1 cellular context compared by ENCODE assay signal in the genomic region with DNA sequence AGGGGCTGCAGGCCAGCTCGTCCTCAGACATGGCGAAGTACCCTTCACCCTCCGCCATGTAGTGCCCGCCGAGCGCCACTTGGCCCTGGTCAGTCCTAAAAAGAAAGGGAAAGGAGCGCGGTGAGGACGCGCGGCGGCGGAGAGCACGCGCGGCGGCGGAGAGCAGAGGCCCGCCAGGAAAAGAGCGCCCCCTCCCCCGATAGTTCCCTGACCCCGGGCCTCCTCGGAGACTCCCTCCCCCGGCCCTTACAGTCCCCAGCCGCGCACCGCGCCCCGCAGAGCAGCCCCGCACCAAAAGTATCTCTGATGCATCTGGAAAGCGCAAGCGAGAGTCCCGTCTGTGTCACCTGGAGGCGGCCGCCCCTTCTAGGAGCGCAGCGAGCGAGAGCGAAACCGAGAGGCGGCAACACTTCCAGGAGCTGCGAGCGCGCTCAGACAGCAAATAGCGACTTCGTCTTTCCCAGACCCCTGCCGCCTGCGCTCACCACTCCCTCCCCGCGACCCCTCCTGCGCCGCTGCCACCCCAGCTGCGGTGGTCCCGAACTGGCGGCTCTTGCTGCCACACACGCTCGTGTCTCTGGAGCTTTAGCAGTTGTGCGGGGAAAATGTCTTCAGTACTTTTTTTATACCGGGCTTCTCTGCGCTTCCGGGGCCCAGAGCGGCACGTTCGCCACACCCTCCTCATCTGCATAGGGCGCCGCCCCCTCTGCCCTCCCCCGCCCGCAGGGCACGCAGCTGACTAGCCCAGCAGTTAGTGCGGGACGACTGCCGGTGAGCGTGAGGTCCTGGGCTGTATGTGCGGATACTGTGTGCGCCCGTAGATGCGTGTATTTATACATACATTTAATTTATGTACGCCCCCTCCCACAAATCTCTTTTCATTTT.
TF ChIP-seq lines count a peak whose summit lies in the region.

Gene TENT5A, minus strand, starts transcription at position 598 of the 885 bp plus-strand sequence. Its CDS starts 540 bp downstream, at position 58.

TF ChIP-seq in HepG2, 621 proteins besides CTCF, POLR2A, EP300 and RAD21 (continued from another document and continues in another):
- TF ChIP-seq CBX2 (IDR thresholded peaks at IDR 0.05; ENCODE audit: low read depth, low read length) (no peak), CBX2 (CRISPR knock-in tag; IDR thresholded peaks at IDR 0.05; ENCODE audit: low read depth) (no peak), SP5 (CRISPR knock-in tag; IDR thresholded peaks at IDR 0.05; ENCODE audit: borderline replicate concordance, low read depth) (peak; percentile 55; the same call in 1 of the 2 replicates), KLF9 (CRISPR knock-in tag; IDR thresholded peaks at IDR 0.05; ENCODE audit: low read depth) (no peak), ZNF20 (CRISPR knock-in tag; IDR thresholded peaks at IDR 0.05) (no peak), ZKSCAN1 (IDR thresholded peaks at IDR 0.05; ENCODE audit: low read length) (no peak), IKZF1 (IDR thresholded peaks at IDR 0.05) (no peak), STAG1 (CRISPR knock-in tag; IDR thresholded peaks at IDR 0.05) (no peak), ELF1 (CRISPR knock-in tag; IDR thresholded peaks at IDR 0.05) (peak; percentile 82), ZNF292 (CRISPR knock-in tag; IDR thresholded peaks at IDR 0.05; ENCODE audit: borderline replicate concordance, low read depth) (peak; percentile 62), NAIF1 (CRISPR knock-in tag; IDR thresholded peaks at IDR 0.05; ENCODE audit: borderline replicate concordance) (no peak), ZNF772 (CRISPR knock-in tag; IDR thresholded peaks at IDR 0.05) (no peak), TEAD3 (CRISPR knock-in tag; optimal IDR thresholded peaks at IDR 0.05; ENCODE audit: borderline replicate concordance) (no peak), DMAP1 (CRISPR knock-in tag; IDR thresholded peaks at IDR 0.05) (peak; percentile 23), FOXM1 (CRISPR knock-in tag; IDR thresholded peaks at IDR 0.05) (no peak), KAT7 (CRISPR knock-in tag; IDR thresholded peaks at IDR 0.05; ENCODE audit: borderline replicate concordance) (peak; percentile 81; the same call in 1 of the 2 replicates), ATAD3A (CRISPR knock-in tag; IDR thresholded peaks at IDR 0.05) (no peak), ZNF318 (CRISPR knock-in tag; IDR thresholded peaks at IDR 0.05) (no peak), FOXK2 (IDR thresholded peaks at IDR 0.05) (no peak), ZBTB2 (CRISPR knock-in tag; IDR thresholded peaks at IDR 0.05; ENCODE audit: low read depth) (peak; percentile 27), ZNF414 (CRISPR knock-in tag; IDR thresholded peaks at IDR 0.05) (peak; percentile 50), ZNF816 (CRISPR knock-in tag; IDR thresholded peaks at IDR 0.05; ENCODE audit: borderline replicate concordance) (0 out of 2 replicates have a peak, but pooled peaks have one; percentile 45), CBFB (CRISPR knock-in tag; IDR thresholded peaks at IDR 0.05) (no peak), ESRRA (CRISPR knock-in tag; IDR thresholded peaks at IDR 0.05; ENCODE audit: low read depth) (no peak), HOXD1 (CRISPR knock-in tag; IDR thresholded peaks at IDR 0.05) (no peak), HMGXB3 (CRISPR knock-in tag; IDR thresholded peaks at IDR 0.05; ENCODE audit: borderline replicate concordance) (no peak), MTF2 (CRISPR knock-in tag; IDR thresholded peaks at IDR 0.05; ENCODE audit: borderline replicate concordance) (peak; percentile 44; the same call in 1 of the 2 replicates), FOSL1 (CRISPR knock-in tag; IDR thresholded peaks at IDR 0.05; ENCODE audit: borderline replicate concordance) (no peak), TCF7 (IDR thresholded peaks at IDR 0.05; ENCODE audit: low read depth) (no peak), MAZ (IDR thresholded peaks at IDR 0.05; ENCODE audit: borderline replicate concordance, low read depth, low read length) (peak; percentile 57; the same call in 1 of the 2 replicates), MAZ (CRISPR knock-in tag; IDR thresholded peaks at IDR 0.05; ENCODE audit: low read depth) (0 out of 2 replicates have a peak, but pooled peaks have one; percentile 5), ZNF138 (CRISPR knock-in tag; IDR thresholded peaks at IDR 0.05; ENCODE audit: low read depth) (0 out of 2 replicates have a peak, but pooled peaks have one; percentile 20), GTF3A (CRISPR knock-in tag; conservative IDR thresholded peaks at IDR 0.05) (no peak), RARG (CRISPR knock-in tag; IDR thresholded peaks at IDR 0.05; ENCODE audit: low read depth) (no peak)
- TF ChIP-seq, protein P1, sequence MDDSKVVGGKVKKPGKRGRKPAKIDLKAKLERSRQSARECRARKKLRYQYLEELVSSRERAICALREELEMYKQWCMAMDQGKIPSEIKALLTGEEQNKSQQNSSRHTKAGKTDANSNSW (CRISPR knock-in tag; IDR thresholded peaks at IDR 0.05; ENCODE audit: borderline replicate concordance) = no peak; the same call in 1 of the 2 replicates
- TF ChIP-seq, protein P2, sequence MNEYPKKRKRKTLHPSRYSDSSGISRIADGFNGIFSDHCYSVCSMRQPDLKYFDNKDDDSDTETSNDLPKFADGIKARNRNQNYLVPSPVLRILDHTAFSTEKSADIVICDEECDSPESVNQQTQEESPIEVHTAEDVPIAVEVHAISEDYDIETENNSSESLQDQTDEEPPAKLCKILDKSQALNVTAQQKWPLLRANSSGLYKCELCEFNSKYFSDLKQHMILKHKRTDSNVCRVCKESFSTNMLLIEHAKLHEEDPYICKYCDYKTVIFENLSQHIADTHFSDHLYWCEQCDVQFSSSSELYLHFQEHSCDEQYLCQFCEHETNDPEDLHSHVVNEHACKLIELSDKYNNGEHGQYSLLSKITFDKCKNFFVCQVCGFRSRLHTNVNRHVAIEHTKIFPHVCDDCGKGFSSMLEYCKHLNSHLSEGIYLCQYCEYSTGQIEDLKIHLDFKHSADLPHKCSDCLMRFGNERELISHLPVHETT (CRISPR knock-in tag; conservative IDR thresholded peaks at IDR 0.05) = no peak
- TF ChIP-seq, protein P3, sequence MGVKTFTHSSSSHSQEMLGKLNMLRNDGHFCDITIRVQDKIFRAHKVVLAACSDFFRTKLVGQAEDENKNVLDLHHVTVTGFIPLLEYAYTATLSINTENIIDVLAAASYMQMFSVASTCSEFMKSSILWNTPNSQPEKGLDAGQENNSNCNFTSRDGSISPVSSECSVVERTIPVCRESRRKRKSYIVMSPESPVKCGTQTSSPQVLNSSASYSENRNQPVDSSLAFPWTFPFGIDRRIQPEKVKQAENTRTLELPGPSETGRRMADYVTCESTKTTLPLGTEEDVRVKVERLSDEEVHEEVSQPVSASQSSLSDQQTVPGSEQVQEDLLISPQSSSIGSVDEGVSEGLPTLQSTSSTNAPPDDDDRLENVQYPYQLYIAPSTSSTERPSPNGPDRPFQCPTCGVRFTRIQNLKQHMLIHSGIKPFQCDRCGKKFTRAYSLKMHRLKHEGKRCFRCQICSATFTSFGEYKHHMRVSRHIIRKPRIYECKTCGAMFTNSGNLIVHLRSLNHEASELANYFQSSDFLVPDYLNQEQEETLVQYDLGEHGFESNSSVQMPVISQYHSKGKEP (CRISPR knock-in tag; IDR thresholded peaks at IDR 0.05) = no peak
- TF ChIP-seq, protein P4, sequence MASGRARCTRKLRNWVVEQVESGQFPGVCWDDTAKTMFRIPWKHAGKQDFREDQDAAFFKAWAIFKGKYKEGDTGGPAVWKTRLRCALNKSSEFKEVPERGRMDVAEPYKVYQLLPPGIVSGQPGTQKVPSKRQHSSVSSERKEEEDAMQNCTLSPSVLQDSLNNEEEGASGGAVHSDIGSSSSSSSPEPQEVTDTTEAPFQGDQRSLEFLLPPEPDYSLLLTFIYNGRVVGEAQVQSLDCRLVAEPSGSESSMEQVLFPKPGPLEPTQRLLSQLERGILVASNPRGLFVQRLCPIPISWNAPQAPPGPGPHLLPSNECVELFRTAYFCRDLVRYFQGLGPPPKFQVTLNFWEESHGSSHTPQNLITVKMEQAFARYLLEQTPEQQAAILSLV (CRISPR knock-in tag; IDR thresholded peaks at IDR 0.05; ENCODE audit: borderline replicate concordance) = 0 out of 2 replicates have a peak, but pooled peaks have one; percentile 53
